Comparison of ENCODE assay signal across 8 cellular contexts in genomic region chr16:85819245-85819644, GRCh38. TPM values are rescaled to one million over a fixed set of nuclear protein-coding genes. Genes with fewer than 3 reads are reported as not detected.
DNase-seq lines count a peak whose midpoint lies in the region; ATAC-seq and TF ChIP-seq lines count a peak whose summit lies in the region.

No MANE protein-coding gene starts in this region.

- H3K36me3 ChIP-seq in neutrophil: no peaks in the 10 kb centered on the region

- H3K27me3 Mint-ChIP-seq in IgD-negative memory B cell: peaks cover 2% of the 10 kb centered on the region
- peaks cover 8% of the 10 kb centered on the region for H3K27me3 Mint-ChIP-seq in activated T-helper 1 cell treated with anti-CD3 and anti-CD28 coated beads, Interleukin-12 subunit alpha, Interleukin-12 subunit beta, Interleukin-2, Interleukin-4 antibody, amounts not matched to agents 30 ng/mL and 10 ng/mL and 1 ng/mL, durations not matched to agents 14 hours and 24 hours and 36 hours (ENCODE audit: insufficient read depth)

- peak; percentile 64 for TF ChIP-seq CTCF in neutrophil (IDR thresholded peaks at IDR 0.05)

- no peaks in the 10 kb centered on the region for H3K36me3 Mint-ChIP-seq in IgD-negative memory B cell
- H3K36me3 Mint-ChIP-seq in activated T-helper 1 cell treated with anti-CD3 and anti-CD28 coated beads, Interleukin-12 subunit alpha, Interleukin-12 subunit beta, Interleukin-2, Interleukin-4 antibody, amounts not matched to agents 30 ng/mL and 10 ng/mL and 1 ng/mL, durations not matched to agents 14 hours and 24 hours and 36 hours (ENCODE audit: low read depth): no peaks in the 10 kb centered on the region

- H3K4me1 Mint-ChIP-seq in IgD-negative memory B cell: peaks cover 6 to 16% (median 14%) of the 10 kb centered on the region in 3 donors
- H3K4me1 Mint-ChIP-seq in activated T-helper 1 cell treated with anti-CD3 and anti-CD28 coated beads, Interleukin-12 subunit alpha, Interleukin-12 subunit beta, Interleukin-2, Interleukin-4 antibody, amounts not matched to agents 30 ng/mL and 10 ng/mL and 1 ng/mL, durations not matched to agents 14 hours and 24 hours and 36 hours (ENCODE audit: low read depth): no peaks in the 10 kb centered on the region

- H3K4me1 ChIP-seq in neutrophil (ENCODE audit: control insufficient read depth in 1 of 2, insufficient read depth in 1 of 2, low read depth in 1 of 2, low read length in 1 of 2): no peaks in the 10 kb centered on the region

- no peak overlapping the region for H3K27ac ChIP-seq in neutrophil

- no peak for ATAC-seq in GM21528 (IDR thresholded peaks at IDR 0.05; ENCODE audit: low FRiP score, unreplicated experiment)

- no peak overlapping the region for H3K4me3 ChIP-seq in neutrophil (ENCODE audit: low read depth in 1 of 2, low read length in 1 of 2)

- H3K9me3 ChIP-seq in neutrophil: no peaks in the 10 kb centered on the region

- H3K27ac Mint-ChIP-seq in IgD-negative memory B cell: peak overlapping the region in 2 of 3 donors; percentile 17 to 29
- no peak overlapping the region for H3K27ac Mint-ChIP-seq in activated T-helper 1 cell treated with anti-CD3 and anti-CD28 coated beads, Interleukin-12 subunit alpha, Interleukin-12 subunit beta, Interleukin-2, Interleukin-4 antibody, amounts not matched to agents 30 ng/mL and 10 ng/mL and 1 ng/mL, durations not matched to agents 14 hours and 24 hours and 36 hours

- no peaks in the 10 kb centered on the region for H3K9me3 Mint-ChIP-seq in IgD-negative memory B cell
- H3K9me3 Mint-ChIP-seq in activated T-helper 1 cell treated with anti-CD3 and anti-CD28 coated beads, Interleukin-12 subunit alpha, Interleukin-12 subunit beta, Interleukin-2, Interleukin-4 antibody, amounts not matched to agents 30 ng/mL and 10 ng/mL and 1 ng/mL, durations not matched to agents 14 hours and 24 hours and 36 hours: no peaks in the 10 kb centered on the region

- peak overlapping the region in 1 of 4 donors; percentile 70 for H3K4me3 Mint-ChIP-seq in IgD-negative memory B cell
- no peak overlapping the region for H3K4me3 Mint-ChIP-seq in activated T-helper 1 cell treated with anti-CD3 and anti-CD28 coated beads, Interleukin-12 subunit alpha, Interleukin-12 subunit beta, Interleukin-2, Interleukin-4 antibody, amounts not matched to agents 30 ng/mL and 10 ng/mL and 1 ng/mL, durations not matched to agents 14 hours and 24 hours and 36 hours

- peak; percentile 60 for DNase-seq in DMS114 treated with DMSO at 0.1 percent for 48 hours (lab: John Stamatoyannopoulos, UW; ENCODE audit: unreplicated experiment)
- peak; percentile 75 to 80 for DNase-seq in SHP77 (lab: John Stamatoyannopoulos, UW)
- peak; percentile 76 for DNase-seq in activated T-helper 1 cell treated with anti-CD3 and anti-CD28 coated beads, Interleukin-12 subunit alpha, Interleukin-12 subunit beta, Interleukin-2, Interleukin-4 antibody, amounts not matched to agents 30 ng/mL and 10 ng/mL and 1 ng/mL, durations not matched to agents 14 hours and 24 hours and 36 hours (ENCODE audit: low spot score)
- peak; percentile 64 for DNase-seq in fibroblast of the conjunctiva (ENCODE audit: low read depth)
- peak; percentile 78 for DNase-seq in superior temporal gyrus (ENCODE audit: extremely low spot score)

- H3K27me3 ChIP-seq in neutrophil: peaks cover 71% of the 10 kb centered on the region

- intact Hi-C loops in activated T-helper 1 cell treated with anti-CD3 and anti-CD28 coated beads, Interleukin-12 subunit alpha, Interleukin-12 subunit beta, Interleukin-2, Interleukin-4 antibody, amounts not matched to agents 30 ng/mL and 10 ng/mL and 1 ng/mL, durations not matched to agents 14 hours and 24 hours and 36 hours (cut with micrococcal nuclease): loop anchor here (1.0 kb wide), 1 partner anchor 701 kb away; no protein-coding TSS in a partner anchor

RNA-seq across cellular contexts. Expression of gene COX4I1, which starts 19.8 kb away (rescaled TPM):
- polyA plus RNA-seq in IgD-negative memory B cell: 1,007 TPM
- total RNA-seq in activated T-helper 1 cell treated with anti-CD3 and anti-CD28 coated beads, Interleukin-12 subunit alpha, Interleukin-12 subunit beta, Interleukin-2, Interleukin-4 antibody, amounts not matched to agents 30 ng/mL and 10 ng/mL and 1 ng/mL, durations not matched to agents 14 hours and 24 hours and 36 hours: 544 and 558 TPM in 2 replicates

RNA-seq across cellular contexts. Expression of gene EMC8, which starts 19.9 kb away (rescaled TPM):
- polyA plus RNA-seq in IgD-negative memory B cell: 28.3 TPM
- 49.5 and 51.1 TPM in 2 replicates for total RNA-seq in activated T-helper 1 cell treated with anti-CD3 and anti-CD28 coated beads, Interleukin-12 subunit alpha, Interleukin-12 subunit beta, Interleukin-2, Interleukin-4 antibody, amounts not matched to agents 30 ng/mL and 10 ng/mL and 1 ng/mL, durations not matched to agents 14 hours and 24 hours and 36 hours
